8 cellular contexts compared by ENCODE assay signal in genomic region chr1:40862008-40862863, GRCh38. TPM values are rescaled to one million over a fixed set of nuclear protein-coding genes. Genes with fewer than 3 reads are reported as not detected.
DNase-seq lines count a peak whose midpoint lies in the region; ATAC-seq and TF ChIP-seq lines count a peak whose summit lies in the region.

Gene CITED4 (minus strand): TSS chr1:40862363. CDS start chr1:40862127, 236 bp downstream.

- POLR2A ChIA-PET in GM10248 (lab: Yijun Ruan, JAX): no interaction called here
- POLR2A ChIA-PET in T-cell (lab: Charles Lee): interaction anchor here (0.5 to 0.6 kb wide), 2 partner anchors 118 to 1699 kb away, joined by 5 to 6 read pairs; no protein-coding TSS in a partner anchor

- H3K4me3 Mint-ChIP-seq in T-cell: peak within 1 kb of the TSS; percentile 87 to 93 (median 93)
- peak within 1 kb of the TSS; percentile 81 for H3K4me3 Mint-ChIP-seq in progenitor cell of endocrine pancreas (ENCODE audit: low read depth)

- H3K27ac Mint-ChIP-seq in T-cell: peak within 1 kb of the TSS; percentile 98 to 99
- H3K27ac Mint-ChIP-seq in progenitor cell of endocrine pancreas: peak within 1 kb of the TSS; percentile 98

- peaks cover 0 to 4% of the 10 kb centered on the region in 2 donors for H3K27me3 Mint-ChIP-seq in T-cell
- H3K27me3 Mint-ChIP-seq in progenitor cell of endocrine pancreas: peaks cover 25% of the 10 kb centered on the region

- CTCF ChIA-PET in GM10248 (lab: Yijun Ruan, JAX) (interaction anchor here (0.6 to 6.0 kb wide), 6 partner anchors 12 to 90 kb away, joined by 3 to 57 read pairs (median 7); no protein-coding TSS in a partner anchor), T-cell (lab: Charles Lee) (interaction anchor here in 1 of 2 donors (0.5 to 1.7 kb wide), 3 partner anchors 171 to 1351 kb away, joined by 3 to 7 read pairs (median 3); partner anchors contain the start of gene NFYC)

- H3K9me3 Mint-ChIP-seq in T-cell (no peaks in the 10 kb centered on the region), progenitor cell of endocrine pancreas (ENCODE audit: low read depth) (no peaks in the 10 kb centered on the region)

- ATAC-seq in HG02588 (IDR thresholded peaks at IDR 0.05; ENCODE audit: unreplicated experiment): peak; percentile 93
- ATAC-seq in T-cell (replicated peaks in 1 of 4): peak; percentile 93 to 95 (median 94)
- peak; percentile 95 to 97 for ATAC-seq in left cardiac atrium

- H3K4me1 Mint-ChIP-seq in T-cell (peaks cover 11 to 16% (median 14%) of the 10 kb centered on the region in 3 donors), progenitor cell of endocrine pancreas (ENCODE audit: low read depth) (peaks cover 37% of the 10 kb centered on the region)

- DNase-seq in GM10248 (ENCODE audit: extremely low spot score): peak; percentile 98
- DNase-seq in NCI-H1092 treated with DMSO at 0.1 percent for 48 hours (lab: John Stamatoyannopoulos, UW): peak; percentile 94
- DNase-seq in T-cell: peak; percentile 90 to 97 (median 94)
- peak; percentile 77 for DNase-seq in amniotic epithelial cell (ENCODE audit: low read depth)
- DNase-seq in left cardiac atrium: peak; percentile 96
- peak; percentile 94 for DNase-seq in progenitor cell of endocrine pancreas (ENCODE audit: low spot score, unreplicated experiment)
- peak; percentile 97 for DNase-seq in ureter (ENCODE audit: low spot score)

- peak; percentile 2 for TF ChIP-seq CTCF in GM10248 (IDR thresholded peaks at IDR 0.05; ENCODE audit: control extremely low read depth, extremely low read depth, low read depth, missing control alignments)
- TF ChIP-seq CTCF in progenitor cell of endocrine pancreas (IDR thresholded peaks at IDR 0.05; ENCODE audit: unreplicated experiment): peak; percentile 30

- H3K36me3 Mint-ChIP-seq in T-cell (no peaks in the 10 kb centered on the region), progenitor cell of endocrine pancreas (ENCODE audit: insufficient read depth) (no peaks in the 10 kb centered on the region)

- intact Hi-C loops in left cardiac atrium (cut with DNase I): no loop called here

RNA-seq across cellular contexts. Expression of gene CITED4, which starts in this region (rescaled TPM):
- total RNA-seq in T-cell (10 to 100 TPM; 23.4 to 37.0 (median 28.4) TPM), left cardiac atrium (10 to 100 TPM; 22.9 to 26.5 TPM), progenitor cell of endocrine pancreas (27.8 and 30.8 TPM in 2 replicates), ureter (17.9 TPM)

Comparison
In these comparisons a context has a peak if more than half of its experiments do, and no peak if none do; other contexts are left out.
1. Peak in every context shown above with its lines: DNase-seq and ATAC-seq.